8 cellular contexts compared by ENCODE assay signal in the genomic region with DNA sequence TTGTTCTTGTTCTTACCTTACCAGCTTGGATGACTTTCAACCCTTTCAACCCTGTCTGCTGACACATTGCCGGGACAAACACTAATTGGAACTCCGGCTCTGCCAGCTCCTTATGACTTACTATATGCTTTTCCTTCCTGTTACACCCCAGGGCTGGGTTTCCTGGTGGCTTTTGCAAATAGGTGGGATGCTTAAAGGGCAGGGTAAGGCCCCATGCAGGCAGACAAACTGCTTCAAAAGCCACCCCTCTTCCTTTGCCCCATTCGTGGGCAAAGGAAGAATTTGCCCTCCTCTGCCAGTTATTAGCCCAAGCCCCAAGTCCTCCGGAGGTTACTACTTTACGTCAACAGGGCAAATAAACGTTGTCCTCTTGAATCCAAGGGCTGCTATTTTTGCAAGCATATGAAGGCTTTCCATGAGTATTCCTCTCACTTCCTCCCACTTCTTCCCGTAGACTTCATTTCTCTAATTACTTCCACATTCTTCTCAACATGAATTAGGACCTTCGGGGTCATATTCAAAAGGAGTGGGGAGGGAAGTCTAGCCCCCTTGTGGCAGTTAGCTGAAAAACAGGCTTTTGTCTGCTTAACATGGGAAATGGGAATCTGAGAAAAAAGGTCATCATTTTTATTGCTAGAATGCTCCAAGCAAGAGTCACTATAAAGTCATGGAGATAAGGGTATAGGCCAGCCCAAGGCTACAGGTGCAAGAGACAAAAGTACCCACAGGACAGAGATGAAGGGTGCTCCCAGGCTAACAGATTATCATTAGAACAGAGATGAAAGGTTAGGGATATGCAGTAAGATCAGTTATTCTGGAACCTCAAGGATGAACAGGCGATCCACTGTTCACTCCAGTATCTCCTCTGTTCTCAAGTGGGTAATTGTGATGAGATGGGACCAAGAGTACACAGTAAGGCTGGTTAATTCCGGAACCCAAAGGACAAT. TPM values are rescaled to one million over a fixed set of nuclear protein-coding genes. Genes with fewer than 3 reads are reported as not detected.
DNase-seq lines count a peak whose midpoint lies in the region; ATAC-seq and TF ChIP-seq lines count a peak whose summit lies in the region.

No MANE protein-coding gene starts in this region.

- DNase-seq in AG09309 (ENCODE audit: low read depth) (no peak), NCI-H460 (ENCODE audit: extremely low read depth, low read depth) (peak; percentile 41), mammary epithelial cell (no peak), GOT3 (lab: John Stamatoyannopoulos, UW) (no peak)
- no peak for DNase-seq in effector CD8-positive, alpha-beta T cell (lab: John Stamatoyannopoulos, UW)

- H4K20me1 ChIP-seq in mammary epithelial cell (ENCODE audit: insufficient read depth, low read length) = no peaks in the 10 kb centered on the region

- no peak overlapping the region for H3K4me2 ChIP-seq in mammary epithelial cell (ENCODE audit: insufficient read depth, low read depth, low read length)

- H3K79me2 ChIP-seq in mammary epithelial cell (ENCODE audit: insufficient read depth, low read length) = no peaks in the 10 kb centered on the region

- WGBS in mammary epithelial cell (ENCODE audit: low coverage, missing lambda C conversion rate) = 67% methylated on average over 10 of the region's 10 CpGs
- WGBS in liver = 59% methylated on average over 10 of the region's 10 CpGs

- H3K27me3 ChIP-seq in mammary epithelial cell (ENCODE audit: insufficient read depth, low read length) (no peaks in the 10 kb centered on the region), liver (ENCODE audit: control insufficient read depth in 4 of 4, insufficient read depth in 4 of 4, low read length in 3 of 4) (no peaks in the 10 kb centered on the region)

- no peak for ATAC-seq in GM19397 (IDR thresholded peaks at IDR 0.05; ENCODE audit: unreplicated experiment)

- intact Hi-C loops in mammary epithelial cell (cut with micrococcal nuclease) = loop anchor here (1.0 to 2.0 kb wide), 3 partner anchors 57 to 262 kb away; partner anchors contain the start of gene FSTL1

- H3K4me1 ChIP-seq in mammary epithelial cell (ENCODE audit: insufficient read depth, low read length) (no peaks in the 10 kb centered on the region), liver (ENCODE audit: control insufficient read depth in 4 of 4, insufficient read depth in 4 of 4, low read length in 3 of 4) (peaks cover 0 to 2% (median under 1%) of the 10 kb centered on the region in 4 donors)

- H3K4me3 ChIP-seq in AG09309 (ENCODE audit: control insufficient read depth, low read depth, low read length) (no peak overlapping the region), mammary epithelial cell (replicated peaks in 1 of 3; ENCODE audit: insufficient read depth in 1 of 3, low read depth in 2 of 3, low read length in 3 of 3) (no peak overlapping the region), liver (ENCODE audit: low read depth in 1 of 3, low read length in 3 of 3) (no peak overlapping the region)

- peak; percentile 70 to 82 for TF ChIP-seq RAD21 in liver (IDR thresholded peaks at IDR 0.05)

- no peak overlapping the region for H3K9ac ChIP-seq in mammary epithelial cell (ENCODE audit: insufficient read depth, low read length)
- H3K9ac ChIP-seq in liver (ENCODE audit: low read depth in 1 of 2, low read length in 2 of 2) = no peak overlapping the region

- CTCF ChIA-PET in mammary epithelial cell (lab: Charles Lee; ENCODE audit: low non-redundant PET) = no interaction called here

- dilution Hi-C loops in mammary epithelial cell (cut with HindIII; ENCODE audit: low sequenced_read_pairs) = no loop called here

- TF ChIP-seq CTCF in AG09309 (IDR thresholded peaks at IDR 0.05; ENCODE audit: control insufficient read depth, insufficient read depth, low read depth, low read length, missing control alignments) (peak; percentile 84), GM12874 (IDR thresholded peaks at IDR 0.05; ENCODE audit: insufficient read depth, low read depth, low read length) (peak; percentile 59; the same call in 1 of the 2 replicates), mammary epithelial cell (conservative IDR thresholded peaks at IDR 0.05 in 1 of 2, IDR thresholded peaks at IDR 0.05 in 1 of 2; ENCODE audit: extremely low read depth in 1 of 2, insufficient read depth in 1 of 2, low read depth in 1 of 2, low read length in 2 of 2) (peak; percentile 67 to 80), liver (IDR thresholded peaks at IDR 0.05; ENCODE audit: low read depth, low read length, missing input control) (peak; percentile 62)

- H3K36me3 ChIP-seq in mammary epithelial cell (ENCODE audit: insufficient read depth, low read length) = no peaks in the 10 kb centered on the region
- no peaks in the 10 kb centered on the region for H3K36me3 ChIP-seq in liver (ENCODE audit: control insufficient read depth in 4 of 4, insufficient read depth in 3 of 4, low read depth in 1 of 4, low read length in 3 of 4)

- H3K9me3 ChIP-seq in mammary epithelial cell (replicated peaks; ENCODE audit: insufficient read depth, low read length) = no peaks in the 10 kb centered on the region
- no peaks in the 10 kb centered on the region for H3K9me3 ChIP-seq in liver (ENCODE audit: control insufficient read depth in 4 of 4, low read length in 3 of 4)

- H2AFZ ChIP-seq in mammary epithelial cell (ENCODE audit: low read depth, low read length) = no peak overlapping the region

- H3K27ac ChIP-seq in mammary epithelial cell (ENCODE audit: insufficient read depth, low read depth, low read length) (no peak overlapping the region), liver (ENCODE audit: low read depth in 1 of 2, low read length in 2 of 2) (no peak overlapping the region)

- in situ Hi-C loops in mammary epithelial cell (cut with MboI; ENCODE audit: low sequenced_read_pairs in 2 of 2) = no loop called here

- no TSS peak for BruUV-seq in mammary epithelial cell (replicated peaks; lab: Mats Ljungman, UMichigan)

TF ChIP-seq in liver, 16 proteins besides CTCF, POLR2A, EP300 and RAD21:
- TF ChIP-seq NR2F2 (IDR thresholded peaks at IDR 0.05) = peak; percentile 58
- TF ChIP-seq FOXA2 (IDR thresholded peaks at IDR 0.05) = no peak

RNA-seq across cellular contexts. Expression of gene FSTL1, which starts 56.3 kb away (rescaled TPM):
- total RNA-seq in NCI-H460 (2014; rRNA removed; shearing (Covaris generic)) = 88.9 and 101 TPM in 2 replicates
- 91.1 and 97.7 TPM in 2 replicates for polyA plus RNA-seq in NCI-H460 (2014; cell fraction: nucleus; rRNA removed)
- total RNA-seq in mammary epithelial cell = 100 to 1,000 TPM; 109 to 161 TPM
- 71.6 TPM for polyA plus RNA-seq in mammary epithelial cell
- polyA minus RNA-seq in mammary epithelial cell = 176 TPM
- 10 to 100 TPM; 20.8 to 67.5 TPM for total RNA-seq in liver
- 10 to 100 TPM in 1 of 2 donors, 1 to 10 TPM in 1; 9.6 to 28.4 TPM for polyA plus RNA-seq in liver
